10 cellular contexts compared by ENCODE assay signal in genomic region chr7:88509341-88509740, GRCh38.
"Had no signal": no experiment of that assay in that cellular context is flagged by ENCODE, and none has a peak within 500 bp of the region (broad histone marks: within the 10 kb centered on the region; RNA-seq: fewer than 3 reads in every experiment).

No MANE protein-coding gene starts in this region.

- H3K4me3 ChIP-seq: GM23248, GM23338, HAP-1 had no signal

- H3K9ac ChIP-seq: GM23248 had no signal

- FAIRE-seq: H54 had no signal

- H3K4me2 ChIP-seq: GM23338 had no signal

- ATAC-seq: GM23338, HCT116 had no signal

- H3K36me3 ChIP-seq: HAP-1 had no signal

- H3K27ac ChIP-seq: GM23248 had no signal

- DNase-seq: GM23248, GOT3, H7, H9, HCEC 1CT, HFFc6 had no signal

- H2AFZ ChIP-seq: GM23248, GM23338 had no signal
